ENCODE assay signal across 7 cellular contexts in genomic region chr5:37847978-37848425, GRCh38. TPM values are rescaled to one million over a fixed set of nuclear protein-coding genes. Genes with fewer than 3 reads are reported as not detected.
A peak's percentile ranks its signal among the peaks of the same experiment; 100 is the strongest.
DNase-seq lines count a peak whose midpoint lies in the region; ATAC-seq and TF ChIP-seq lines count a peak whose summit lies in the region.

No MANE protein-coding gene starts in this region.

- H3K4me3 Mint-ChIP-seq in osteocyte (ENCODE audit: unreplicated experiment) = no peak overlapping the region

- ATAC-seq in GM19023 (IDR thresholded peaks at IDR 0.05; ENCODE audit: unreplicated experiment) = peak; percentile 85
- ATAC-seq in HG03469 (IDR thresholded peaks at IDR 0.05; ENCODE audit: unreplicated experiment) = peak; percentile 72

- H3K27me3 Mint-ChIP-seq in osteocyte (ENCODE audit: unreplicated experiment) = peaks cover 39% of the 10 kb centered on the region

- no peaks in the 10 kb centered on the region for H3K9me3 Mint-ChIP-seq in osteocyte (ENCODE audit: unreplicated experiment)

- H3K4me1 Mint-ChIP-seq in osteocyte (ENCODE audit: unreplicated experiment) = peaks cover 3% of the 10 kb centered on the region

- peak; percentile 74 for DNase-seq in SK-MEL-5 (ENCODE audit: low read depth, low spot score)
- peak; percentile 62 for DNase-seq in myocyte (ENCODE audit: low read depth)
- no peak for DNase-seq in G401 (ENCODE audit: low spot score)
- no peak for DNase-seq in occipital lobe (lab: John Stamatoyannopoulos, UW)
- no peak for DNase-seq in osteocyte (ENCODE audit: extremely low spot score, unreplicated experiment)

- in situ Hi-C loops in SK-MEL-5 (cut with HindIII; ENCODE audit: low pct_unique_long_range_greater_than_20kb, low sequenced_read_pairs) (no loop called here), G401 (cut with HindIII; ENCODE audit: low sequenced_read_pairs) (no loop called here)

- no peak for TF ChIP-seq CTCF in osteocyte (IDR thresholded peaks at IDR 0.05)

- H3K36me3 Mint-ChIP-seq in osteocyte (ENCODE audit: unreplicated experiment) = no peaks in the 10 kb centered on the region

- no peak overlapping the region for H3K27ac Mint-ChIP-seq in osteocyte (ENCODE audit: unreplicated experiment)

RNA-seq across cellular contexts. Expression of gene GDNF, which starts 8.2 kb away (rescaled TPM):
- 1.1 TPM in 2 replicates for total RNA-seq in SK-MEL-5 (2014; rRNA removed; shearing (Covaris generic))
- 6.2 and 7.3 TPM in 2 replicates for polyA plus RNA-seq in SK-MEL-5 (2015; cell fraction: cytosol; rRNA removed)
- polyA plus RNA-seq in SK-MEL-5 (2015; cell fraction: nucleus; rRNA removed) = 4.6 and 6.2 TPM in 2 replicates
- 2.7 and 2.9 TPM in 2 replicates for total RNA-seq in myocyte
- 6.4 TPM for polyA plus RNA-seq in myocyte (2012)
- total RNA-seq in G401 (2014; rRNA removed; shearing (Covaris generic)) = not detected in 2 replicates
- total RNA-seq in occipital lobe = not detected
- total RNA-seq in osteocyte = 0.32 and 0.34 TPM in 2 replicates

Comparison
In these comparisons a context has a peak if more than half of its experiments do, and no peak if none do; other contexts are left out.
1. DNase-seq: peak in SK-MEL-5 (single experiment) and myocyte (single experiment); none in G401 (single experiment), occipital lobe (single experiment) and osteocyte (single experiment).